In genomic region chr15:100201376-100202280, GRCh38 we compare ENCODE assay signal across 1 cellular context.
TF ChIP-seq lines count a peak whose summit lies in the region.

No MANE protein-coding gene starts in this region.

TF ChIP-seq in GM23338, 12 proteins besides CTCF, POLR2A, EP300 and RAD21:
- TF ChIP-seq, protein P1, sequence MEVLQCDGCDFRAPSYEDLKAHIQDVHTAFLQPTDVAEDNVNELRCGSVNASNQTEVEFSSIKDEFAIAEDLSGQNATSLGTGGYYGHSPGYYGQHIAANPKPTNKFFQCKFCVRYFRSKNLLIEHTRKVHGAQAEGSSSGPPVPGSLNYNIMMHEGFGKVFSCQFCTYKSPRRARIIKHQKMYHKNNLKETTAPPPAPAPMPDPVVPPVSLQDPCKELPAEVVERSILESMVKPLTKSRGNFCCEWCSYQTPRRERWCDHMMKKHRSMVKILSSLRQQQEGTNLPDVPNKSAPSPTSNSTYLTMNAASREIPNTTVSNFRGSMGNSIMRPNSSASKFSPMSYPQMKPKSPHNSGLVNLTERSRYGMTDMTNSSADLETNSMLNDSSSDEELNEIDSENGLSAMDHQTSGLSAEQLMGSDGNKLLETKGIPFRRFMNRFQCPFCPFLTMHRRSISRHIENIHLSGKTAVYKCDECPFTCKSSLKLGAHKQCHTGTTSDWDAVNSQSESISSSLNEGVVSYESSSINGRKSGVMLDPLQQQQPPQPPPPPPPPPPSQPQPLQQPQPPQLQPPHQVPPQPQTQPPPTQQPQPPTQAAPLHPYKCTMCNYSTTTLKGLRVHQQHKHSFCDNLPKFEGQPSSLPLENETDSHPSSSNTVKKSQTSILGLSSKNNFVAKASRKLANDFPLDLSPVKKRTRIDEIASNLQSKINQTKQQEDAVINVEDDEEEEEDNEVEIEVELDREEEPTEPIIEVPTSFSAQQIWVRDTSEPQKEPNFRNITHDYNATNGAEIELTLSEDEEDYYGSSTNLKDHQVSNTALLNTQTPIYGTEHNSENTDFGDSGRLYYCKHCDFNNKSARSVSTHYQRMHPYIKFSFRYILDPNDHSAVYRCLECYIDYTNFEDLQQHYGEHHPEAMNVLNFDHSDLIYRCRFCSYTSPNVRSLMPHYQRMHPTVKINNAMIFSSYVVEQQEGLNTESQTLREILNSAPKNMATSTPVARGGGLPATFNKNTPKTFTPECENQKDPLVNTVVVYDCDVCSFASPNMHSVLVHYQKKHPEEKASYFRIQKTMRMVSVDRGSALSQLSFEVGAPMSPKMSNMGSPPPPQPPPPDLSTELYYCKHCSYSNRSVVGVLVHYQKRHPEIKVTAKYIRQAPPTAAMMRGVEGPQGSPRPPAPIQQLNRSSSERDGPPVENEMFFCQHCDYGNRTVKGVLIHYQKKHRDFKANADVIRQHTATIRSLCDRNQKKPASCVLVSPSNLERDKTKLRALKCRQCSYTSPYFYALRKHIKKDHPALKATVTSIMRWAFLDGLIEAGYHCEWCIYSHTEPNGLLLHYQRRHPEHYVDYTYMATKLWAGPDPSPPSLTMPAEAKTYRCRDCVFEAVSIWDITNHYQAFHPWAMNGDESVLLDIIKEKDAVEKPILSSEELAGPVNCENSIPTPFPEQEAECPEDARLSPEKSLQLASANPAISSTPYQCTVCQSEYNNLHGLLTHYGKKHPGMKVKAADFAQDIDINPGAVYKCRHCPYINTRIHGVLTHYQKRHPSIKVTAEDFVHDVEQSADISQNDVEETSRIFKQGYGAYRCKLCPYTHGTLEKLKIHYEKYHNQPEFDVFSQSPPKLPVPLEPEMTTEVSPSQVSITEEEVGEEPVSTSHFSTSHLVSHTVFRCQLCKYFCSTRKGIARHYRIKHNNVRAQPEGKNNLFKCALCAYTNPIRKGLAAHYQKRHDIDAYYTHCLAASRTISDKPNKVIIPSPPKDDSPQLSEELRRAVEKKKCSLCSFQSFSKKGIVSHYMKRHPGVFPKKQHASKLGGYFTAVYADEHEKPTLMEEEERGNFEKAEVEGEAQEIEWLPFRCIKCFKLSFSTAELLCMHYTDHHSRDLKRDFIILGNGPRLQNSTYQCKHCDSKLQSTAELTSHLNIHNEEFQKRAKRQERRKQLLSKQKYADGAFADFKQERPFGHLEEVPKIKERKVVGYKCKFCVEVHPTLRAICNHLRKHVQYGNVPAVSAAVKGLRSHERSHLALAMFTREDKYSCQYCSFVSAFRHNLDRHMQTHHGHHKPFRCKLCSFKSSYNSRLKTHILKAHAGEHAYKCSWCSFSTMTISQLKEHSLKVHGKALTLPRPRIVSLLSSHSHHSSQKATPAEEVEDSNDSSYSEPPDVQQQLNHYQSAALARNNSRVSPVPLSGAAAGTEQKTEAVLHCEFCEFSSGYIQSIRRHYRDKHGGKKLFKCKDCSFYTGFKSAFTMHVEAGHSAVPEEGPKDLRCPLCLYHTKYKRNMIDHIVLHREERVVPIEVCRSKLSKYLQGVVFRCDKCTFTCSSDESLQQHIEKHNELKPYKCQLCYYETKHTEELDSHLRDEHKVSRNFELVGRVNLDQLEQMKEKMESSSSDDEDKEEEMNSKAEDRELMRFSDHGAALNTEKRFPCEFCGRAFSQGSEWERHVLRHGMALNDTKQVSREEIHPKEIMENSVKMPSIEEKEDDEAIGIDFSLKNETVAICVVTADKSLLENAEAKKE (CRISPR knock-in tag; IDR thresholded peaks at IDR 0.05): no peak
- no peak for TF ChIP-seq EZH2 (IDR thresholded peaks at IDR 0.05; ENCODE audit: low read depth, unreplicated experiment)
- TF ChIP-seq ZNF114 (CRISPR knock-in tag; IDR thresholded peaks at IDR 0.05): no peak
- no peak for TF ChIP-seq ZNF331 (CRISPR knock-in tag; IDR thresholded peaks at IDR 0.05; ENCODE audit: low read depth)
- TF ChIP-seq, protein P2, sequence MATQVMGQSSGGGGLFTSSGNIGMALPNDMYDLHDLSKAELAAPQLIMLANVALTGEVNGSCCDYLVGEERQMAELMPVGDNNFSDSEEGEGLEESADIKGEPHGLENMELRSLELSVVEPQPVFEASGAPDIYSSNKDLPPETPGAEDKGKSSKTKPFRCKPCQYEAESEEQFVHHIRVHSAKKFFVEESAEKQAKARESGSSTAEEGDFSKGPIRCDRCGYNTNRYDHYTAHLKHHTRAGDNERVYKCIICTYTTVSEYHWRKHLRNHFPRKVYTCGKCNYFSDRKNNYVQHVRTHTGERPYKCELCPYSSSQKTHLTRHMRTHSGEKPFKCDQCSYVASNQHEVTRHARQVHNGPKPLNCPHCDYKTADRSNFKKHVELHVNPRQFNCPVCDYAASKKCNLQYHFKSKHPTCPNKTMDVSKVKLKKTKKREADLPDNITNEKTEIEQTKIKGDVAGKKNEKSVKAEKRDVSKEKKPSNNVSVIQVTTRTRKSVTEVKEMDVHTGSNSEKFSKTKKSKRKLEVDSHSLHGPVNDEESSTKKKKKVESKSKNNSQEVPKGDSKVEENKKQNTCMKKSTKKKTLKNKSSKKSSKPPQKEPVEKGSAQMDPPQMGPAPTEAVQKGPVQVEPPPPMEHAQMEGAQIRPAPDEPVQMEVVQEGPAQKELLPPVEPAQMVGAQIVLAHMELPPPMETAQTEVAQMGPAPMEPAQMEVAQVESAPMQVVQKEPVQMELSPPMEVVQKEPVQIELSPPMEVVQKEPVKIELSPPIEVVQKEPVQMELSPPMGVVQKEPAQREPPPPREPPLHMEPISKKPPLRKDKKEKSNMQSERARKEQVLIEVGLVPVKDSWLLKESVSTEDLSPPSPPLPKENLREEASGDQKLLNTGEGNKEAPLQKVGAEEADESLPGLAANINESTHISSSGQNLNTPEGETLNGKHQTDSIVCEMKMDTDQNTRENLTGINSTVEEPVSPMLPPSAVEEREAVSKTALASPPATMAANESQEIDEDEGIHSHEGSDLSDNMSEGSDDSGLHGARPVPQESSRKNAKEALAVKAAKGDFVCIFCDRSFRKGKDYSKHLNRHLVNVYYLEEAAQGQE (IDR thresholded peaks at IDR 0.05; ENCODE audit: unreplicated experiment): no peak
- TF ChIP-seq CREB1 (CRISPR knock-in tag; IDR thresholded peaks at IDR 0.05; ENCODE audit: low read depth): no peak
- TF ChIP-seq NANOG (IDR thresholded peaks at IDR 0.05; ENCODE audit: borderline replicate concordance): no peak
- TF ChIP-seq, protein P3, sequence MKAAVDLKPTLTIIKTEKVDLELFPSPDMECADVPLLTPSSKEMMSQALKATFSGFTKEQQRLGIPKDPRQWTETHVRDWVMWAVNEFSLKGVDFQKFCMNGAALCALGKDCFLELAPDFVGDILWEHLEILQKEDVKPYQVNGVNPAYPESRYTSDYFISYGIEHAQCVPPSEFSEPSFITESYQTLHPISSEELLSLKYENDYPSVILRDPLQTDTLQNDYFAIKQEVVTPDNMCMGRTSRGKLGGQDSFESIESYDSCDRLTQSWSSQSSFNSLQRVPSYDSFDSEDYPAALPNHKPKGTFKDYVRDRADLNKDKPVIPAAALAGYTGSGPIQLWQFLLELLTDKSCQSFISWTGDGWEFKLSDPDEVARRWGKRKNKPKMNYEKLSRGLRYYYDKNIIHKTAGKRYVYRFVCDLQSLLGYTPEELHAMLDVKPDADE (IDR thresholded peaks at IDR 0.05): no peak
